Comparison of ENCODE assay signal across 8 cellular contexts in genomic region chr20:32018269-32019155, GRCh38. TPM values are rescaled to one million over a fixed set of nuclear protein-coding genes. Genes with fewer than 3 reads are reported as not detected.
DNase-seq lines count a peak whose midpoint lies in the region; ATAC-seq and TF ChIP-seq lines count a peak whose summit lies in the region.

No MANE protein-coding gene starts in this region.

- no peak overlapping the region; the same call in 1 of the 2 replicates for H3K9ac ChIP-seq in KMS-11

- no peak overlapping the region for H3K27ac ChIP-seq in KMS-11
- H3K27ac ChIP-seq in SJCRH30, result peak overlapping the region; percentile 39; the same call in 1 of the 2 replicates

- H2AFZ ChIP-seq in KMS-11 (ENCODE audit: low read depth), result peak overlapping the region; percentile 80

- H3K4me1 Mint-ChIP-seq in activated naive CD8-positive, alpha-beta T cell treated with anti-CD3 and anti-CD28 coated beads, Interleukin-2, amount 50 U/mL, for 24 hours, result peaks cover 19% of the 10 kb centered on the region

- H3K9me3 Mint-ChIP-seq in activated naive CD8-positive, alpha-beta T cell treated with anti-CD3 and anti-CD28 coated beads, Interleukin-2, amount 50 U/mL, for 24 hours, result no peaks in the 10 kb centered on the region

- H3K36me3 Mint-ChIP-seq in activated naive CD8-positive, alpha-beta T cell treated with anti-CD3 and anti-CD28 coated beads, Interleukin-2, amount 50 U/mL, for 24 hours (ENCODE audit: low read depth), result no peaks in the 10 kb centered on the region

- no peaks in the 10 kb centered on the region for H3K36me3 ChIP-seq in KMS-11 (ENCODE audit: insufficient read depth)
- no peaks in the 10 kb centered on the region for H3K36me3 ChIP-seq in SJCRH30

- DNase-seq in DMS 273 treated with DMSO at 0.1 percent for 48 hours (lab: John Stamatoyannopoulos, UW) (peak; percentile 71), SJCRH30 (peak; percentile 87 to 88), iPS-NIHi7 (ENCODE audit: extremely low spot score) (peak; percentile 90), occipital lobe (lab: John Stamatoyannopoulos, UW) (no peak)
- peak; percentile 64 for DNase-seq in activated naive CD8-positive, alpha-beta T cell treated with anti-CD3 and anti-CD28 coated beads, Interleukin-2, amount 50 U/mL, for 24 hours
- peak; percentile 24 to 44 for DNase-seq in stimulated activated CD4-positive, alpha-beta T cell treated with anti-CD3 and anti-CD28 coated beads, Interleukin-1b, Interleukin-23, amount 100 ng/mL, for 4 hours (ENCODE audit: low read depth in 2 of 2)

- TF ChIP-seq CTCF in KMS-11 (conservative IDR thresholded peaks at IDR 0.05; ENCODE audit: low read depth, low read length), result 0 out of 2 replicates have a peak, but pooled peaks have one; percentile 0

- H3K4me1 ChIP-seq in KMS-11 (ENCODE audit: low read depth, poor library complexity, severe bottlenecking), result peaks cover 7% of the 10 kb centered on the region
- H3K4me1 ChIP-seq in SJCRH30, result peaks cover 12% of the 10 kb centered on the region

- peak overlapping the region; percentile 77 for H3K4me2 ChIP-seq in KMS-11

- no peaks in the 10 kb centered on the region for H4K20me1 ChIP-seq in KMS-11 (ENCODE audit: insufficient read depth)

- H3K4me3 ChIP-seq in KMS-11 (IDR thresholded peaks at IDR 0.05; ENCODE audit: insufficient read depth, low read depth, low read length) (no peak overlapping the region), SJCRH30 (peak overlapping the region; percentile 74)

- H3K4me3 Mint-ChIP-seq in activated naive CD8-positive, alpha-beta T cell treated with anti-CD3 and anti-CD28 coated beads, Interleukin-2, amount 50 U/mL, for 24 hours, result peak overlapping the region; percentile 66

- H3K27me3 Mint-ChIP-seq in activated naive CD8-positive, alpha-beta T cell treated with anti-CD3 and anti-CD28 coated beads, Interleukin-2, amount 50 U/mL, for 24 hours, result peaks cover 67% of the 10 kb centered on the region

- peak; percentile 62 for ATAC-seq in activated naive CD8-positive, alpha-beta T cell treated with anti-CD3 and anti-CD28 coated beads, Interleukin-2, amount 50 U/mL, for 24 hours
- no peak for ATAC-seq in GM21423 (IDR thresholded peaks at IDR 0.05; ENCODE audit: unreplicated experiment)

- peaks cover 49% of the 10 kb centered on the region for H3K27me3 ChIP-seq in KMS-11 (ENCODE audit: insufficient read depth, low read depth)
- 0 out of 2 replicates have a peak, but pooled peaks cover 7% of the 10 kb centered on the region for H3K27me3 ChIP-seq in SJCRH30

- no peak overlapping the region for H3K27ac Mint-ChIP-seq in activated naive CD8-positive, alpha-beta T cell treated with anti-CD3 and anti-CD28 coated beads, Interleukin-2, amount 50 U/mL, for 24 hours

- no peaks in the 10 kb centered on the region for H3K9me3 ChIP-seq in SJCRH30 (replicated peaks)

- H3K79me2 ChIP-seq in KMS-11 (ENCODE audit: insufficient read depth, low read depth), result no peaks in the 10 kb centered on the region

RNA-seq across cellular contexts. Expression of gene CCM2L, which starts 8.3 kb away (rescaled TPM):
- total RNA-seq in SJCRH30 (2014; rRNA removed; shearing (Covaris generic)), result 0.71 and 1.2 TPM in 2 replicates
- total RNA-seq in occipital lobe, result 2.0 TPM

RNA-seq across cellular contexts. Expression of gene HCK, which starts 33.5 kb away (rescaled TPM):
- total RNA-seq in SJCRH30 (2014; rRNA removed; shearing (Covaris generic)), result not detected in 2 replicates
- 3.3 TPM for total RNA-seq in occipital lobe

RNA-seq across cellular contexts. Expression of gene XKR7, which starts 50.6 kb away (rescaled TPM):
- 0.02 and 0.03 TPM in 2 replicates for total RNA-seq in SJCRH30 (2014; rRNA removed; shearing (Covaris generic))
- total RNA-seq in occipital lobe, result 12.6 TPM

Comparison
In these comparisons a context has a peak if more than half of its experiments do, and no peak if none do; other contexts are left out.
1. RNA of gene XKR7, which starts 50.6 kb away (total RNA-seq): 12.6 TPM in occipital lobe (single experiment); 0.02 to 0.03 TPM in SJCRH30; every median in the first group is over 10 times any median in the second.